In genomic region chr2:241188386-241189092, GRCh38 we compare ENCODE assay signal across 17 cellular contexts. TPM values are rescaled to one million over a fixed set of nuclear protein-coding genes. Genes with fewer than 3 reads are reported as not detected.
DNase-seq lines count a peak whose midpoint lies in the region; ATAC-seq and TF ChIP-seq lines count a peak whose summit lies in the region.
"Had no signal": no experiment of that assay in that cellular context is flagged by ENCODE, and none has a peak within 500 bp of the region (broad histone marks: within the 10 kb centered on the region; RNA-seq: fewer than 3 reads in every experiment).

A gene with protein sequence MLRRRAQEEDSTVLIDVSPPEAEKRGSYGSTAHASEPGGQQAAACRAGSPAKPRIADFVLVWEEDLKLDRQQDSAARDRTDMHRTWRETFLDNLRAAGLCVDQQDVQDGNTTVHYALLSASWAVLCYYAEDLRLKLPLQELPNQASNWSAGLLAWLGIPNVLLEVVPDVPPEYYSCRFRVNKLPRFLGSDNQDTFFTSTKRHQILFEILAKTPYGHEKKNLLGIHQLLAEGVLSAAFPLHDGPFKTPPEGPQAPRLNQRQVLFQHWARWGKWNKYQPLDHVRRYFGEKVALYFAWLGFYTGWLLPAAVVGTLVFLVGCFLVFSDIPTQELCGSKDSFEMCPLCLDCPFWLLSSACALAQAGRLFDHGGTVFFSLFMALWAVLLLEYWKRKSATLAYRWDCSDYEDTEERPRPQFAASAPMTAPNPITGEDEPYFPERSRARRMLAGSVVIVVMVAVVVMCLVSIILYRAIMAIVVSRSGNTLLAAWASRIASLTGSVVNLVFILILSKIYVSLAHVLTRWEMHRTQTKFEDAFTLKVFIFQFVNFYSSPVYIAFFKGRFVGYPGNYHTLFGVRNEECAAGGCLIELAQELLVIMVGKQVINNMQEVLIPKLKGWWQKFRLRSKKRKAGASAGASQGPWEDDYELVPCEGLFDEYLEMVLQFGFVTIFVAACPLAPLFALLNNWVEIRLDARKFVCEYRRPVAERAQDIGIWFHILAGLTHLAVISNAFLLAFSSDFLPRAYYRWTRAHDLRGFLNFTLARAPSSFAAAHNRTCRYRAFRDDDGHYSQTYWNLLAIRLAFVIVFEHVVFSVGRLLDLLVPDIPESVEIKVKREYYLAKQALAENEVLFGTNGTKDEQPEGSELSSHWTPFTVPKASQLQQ (plus strand): TSS chr2:241188677. CDS start chr2:241190064, 1,387 bp downstream.

- H3K56ac ChIP-seq in IMR-90 (ENCODE audit: extremely low read depth, insufficient read depth, low read length) = no peak within 1 kb of the TSS

- no peaks in the 10 kb centered on the region for H3K36me3 Mint-ChIP-seq in memory B cell
- H3K36me3 Mint-ChIP-seq in effector memory CD8-positive, alpha-beta T cell (ENCODE audit: insufficient read depth) = no peaks in the 10 kb centered on the region
- H3K36me3 Mint-ChIP-seq: activated CD8-positive, alpha-beta memory T cell treated with anti-CD3 and anti-CD28 coated beads, Interleukin-2, amount 10 ng/mL, durations not matched to agents 7 days and 5 days; naive B cell had no signal

- no peak within 1 kb of the TSS for H4K8ac ChIP-seq in IMR-90 (ENCODE audit: low read depth in 2 of 2, low read length in 2 of 2)

- H3K79me1 ChIP-seq in IMR-90 (ENCODE audit: low read depth in 1 of 2, low read length in 2 of 2) = no peaks in the 10 kb centered on the region

- ATAC-seq in IMR-90 (ENCODE audit: low read depth) (no peak), memory B cell (ENCODE audit: low read depth) (peak; percentile 79)
- ATAC-seq in effector memory CD8-positive, alpha-beta T cell (replicated peaks) = no peak
- ATAC-seq: activated CD8-positive, alpha-beta memory T cell treated with anti-CD3 and anti-CD28 coated beads, Interleukin-2, amount 10 ng/mL, durations not matched to agents 7 days and 5 days had no signal

- H3K27ac ChIP-seq in BLaER1 = no peak within 1 kb of the TSS
- H3K27ac ChIP-seq in IMR-90 (ENCODE audit: insufficient read depth, low read length) = no peak within 1 kb of the TSS
- H3K27ac ChIP-seq in SK-N-MC = 0 out of 2 replicates have a peak within 1 kb of the TSS, but pooled peaks have one; percentile 14
- H3K27ac ChIP-seq: breast epithelium, right atrium auricular region, SJSA1 had no signal

- 57% methylated on average over 9 of the region's 21 CpGs; no CpG with 5 or more reads in 1 of the 2 experiments for WGBS in IMR-90 (ENCODE audit: extremely low coverage in 2 of 2, insufficient read length in 1 of 2), 2 experiments

- TF ChIP-seq POLR2A in IMR-90 (IDR thresholded peaks at IDR 0.05; ENCODE audit: low read depth, low read length) = no peak

- H3K9me1 ChIP-seq in IMR-90 (ENCODE audit: insufficient read depth, low read length) = no peaks in the 10 kb centered on the region

- no peak within 1 kb of the TSS for H3K4me3 ChIP-seq in BLaER1
- no peak within 1 kb of the TSS for H3K4me3 ChIP-seq in IMR-90 (ENCODE audit: insufficient read depth, low read depth, low read length)
- no peak within 1 kb of the TSS for H3K4me3 ChIP-seq in SK-N-MC
- H3K4me3 ChIP-seq: breast epithelium, right atrium auricular region, SJSA1 had no signal

- H4K20me1 ChIP-seq in BLaER1 = no peaks in the 10 kb centered on the region
- no peaks in the 10 kb centered on the region; the same call in 1 of the 2 replicates for H4K20me1 ChIP-seq in IMR-90 (ENCODE audit: insufficient read depth, low read length)

- H3K9me3 Mint-ChIP-seq in memory B cell = no peaks in the 10 kb centered on the region
- H3K9me3 Mint-ChIP-seq in effector memory CD8-positive, alpha-beta T cell = no peaks in the 10 kb centered on the region
- H3K9me3 Mint-ChIP-seq: activated naive CD4-positive, alpha-beta T cell treated with anti-CD3 and anti-CD28 coated beads for 36 hours; naive B cell had no signal

- H3K4me3 Mint-ChIP-seq in memory B cell = peak within 1 kb of the TSS; percentile 74
- H3K4me3 Mint-ChIP-seq in effector memory CD8-positive, alpha-beta T cell = no peak within 1 kb of the TSS
- H3K4me3 Mint-ChIP-seq: activated CD8-positive, alpha-beta memory T cell treated with anti-CD3 and anti-CD28 coated beads, Interleukin-2, amount 10 ng/mL, durations not matched to agents 7 days and 5 days; activated naive CD4-positive, alpha-beta T cell treated with anti-CD3 and anti-CD28 coated beads for 36 hours had no signal

- H2AK5ac ChIP-seq in IMR-90 (ENCODE audit: low read depth, low read length) = no peak within 1 kb of the TSS

- TF ChIP-seq CTCF in IMR-90 (conservative IDR thresholded peaks at IDR 0.05; ENCODE audit: low read depth, low read length) = no peak

- intact Hi-C loops in IMR-90 (cut with micrococcal nuclease) = no loop called here

- H3K36me3 ChIP-seq in BLaER1 (peaks cover 1% of the 10 kb centered on the region; the same call in 1 of the 2 replicates), IMR-90 (ENCODE audit: control insufficient read depth, insufficient read depth, low read length) (peaks cover under 1% of the 10 kb centered on the region), SK-N-MC (ENCODE audit: insufficient read depth, low read length) (no peaks in the 10 kb centered on the region)
- H3K36me3 ChIP-seq: breast epithelium, right atrium auricular region had no signal

- H4K5ac ChIP-seq in IMR-90 (ENCODE audit: low read depth, low read length) = no peak within 1 kb of the TSS

- dilution Hi-C loops in IMR-90 (cut with HindIII; ENCODE audit: low sequenced_read_pairs, unreplicated experiment) = no loop called here

- BruUV-seq in IMR-90 (replicated peaks; lab: Mats Ljungman, UMichigan) = no TSS peak

- H3K9ac ChIP-seq in BLaER1 = no peak within 1 kb of the TSS
- H3K9ac ChIP-seq in IMR-90 (ENCODE audit: low read depth, low read length) = no peak within 1 kb of the TSS
- H3K9ac ChIP-seq in SK-N-MC (ENCODE audit: insufficient read length) = no peak within 1 kb of the TSS

- POLR2A ChIA-PET in IMR-90 (lab: Charles Lee; ENCODE audit: unreplicated experiment) = no interaction called here

- no peak within 1 kb of the TSS for H3K18ac ChIP-seq in IMR-90 (ENCODE audit: low read depth, low read length)

- peak within 1 kb of the TSS; percentile 7 for H2AFZ ChIP-seq in IMR-90 (replicated peaks; ENCODE audit: low read length, poor library complexity)

- CTCF ChIA-PET in IMR-90 (lab: Yijun Ruan, JAX) = no interaction called here

- DNase-seq in IMR-90 (no peak), SK-N-MC (ENCODE audit: low read depth, low spot score) (no peak), memory B cell (ENCODE audit: low spot score in 2 of 2) (peak in 1 of 2 donors; percentile 14), activated T-cell treated with anti-CD3 and anti-CD28 coated beads for 4 hours (no peak), SIG-M5 treated with dmso at 0.1 percent for 504 hours (lab: John Stamatoyannopoulos, UW; ENCODE audit: unreplicated experiment) (no peak)
- no peak for DNase-seq in effector memory CD8-positive, alpha-beta T cell
- DNase-seq in central memory CD4-positive, alpha-beta T cell = no peak
- DNase-seq: activated CD8-positive, alpha-beta memory T cell treated with anti-CD3 and anti-CD28 coated beads, Interleukin-2, amount 10 ng/mL, durations not matched to agents 7 days and 5 days; activated naive CD4-positive, alpha-beta T cell treated with anti-CD3 and anti-CD28 coated beads for 36 hours; GOT3; islet precursor cell; naive B cell; NCI-H446 had no signal

- H2AK9ac ChIP-seq in IMR-90 (replicated peaks; ENCODE audit: low read depth, low read length, poor library complexity) = no peak within 1 kb of the TSS

- H3K4me1 ChIP-seq in BLaER1 = peaks cover 24% of the 10 kb centered on the region
- no peaks in the 10 kb centered on the region for H3K4me1 ChIP-seq in IMR-90 (ENCODE audit: control insufficient read depth, insufficient read depth, low read length)
- H3K4me1 ChIP-seq: breast epithelium, right atrium auricular region, SJSA1 had no signal

- H3K9me3 ChIP-seq in BLaER1 = no peaks in the 10 kb centered on the region
- H3K9me3 ChIP-seq in IMR-90 (ENCODE audit: control insufficient read depth, insufficient read depth, low read length) = no peaks in the 10 kb centered on the region
- no peaks in the 10 kb centered on the region for H3K9me3 ChIP-seq in SK-N-MC (ENCODE audit: low read depth, low read length)
- H3K9me3 ChIP-seq: breast epithelium, right atrium auricular region, SJSA1 had no signal

- H3K4me1 Mint-ChIP-seq in memory B cell = peaks cover 16% of the 10 kb centered on the region
- no peaks in the 10 kb centered on the region for H3K4me1 Mint-ChIP-seq in effector memory CD8-positive, alpha-beta T cell (ENCODE audit: low read depth in 2 of 2)
- H3K4me1 Mint-ChIP-seq: activated CD8-positive, alpha-beta memory T cell treated with anti-CD3 and anti-CD28 coated beads, Interleukin-2, amount 10 ng/mL, durations not matched to agents 7 days and 5 days had no signal

- H4K91ac ChIP-seq in IMR-90 (ENCODE audit: insufficient read depth, low read depth, low read length) = no peak within 1 kb of the TSS

- H3K27me3 ChIP-seq in BLaER1 (no peaks in the 10 kb centered on the region), IMR-90 (ENCODE audit: control insufficient read depth, insufficient read depth, low read length) (peaks cover 9% of the 10 kb centered on the region)
- H3K27me3 ChIP-seq: breast epithelium, right atrium auricular region, SJSA1 had no signal

- no peak within 1 kb of the TSS for H2BK5ac ChIP-seq in IMR-90 (ENCODE audit: low read depth, low read length, poor library complexity, severe bottlenecking)

- no peak within 1 kb of the TSS for H3K27ac Mint-ChIP-seq in memory B cell
- no peak within 1 kb of the TSS for H3K27ac Mint-ChIP-seq in effector memory CD8-positive, alpha-beta T cell
- H3K27ac Mint-ChIP-seq: activated CD8-positive, alpha-beta memory T cell treated with anti-CD3 and anti-CD28 coated beads, Interleukin-2, amount 10 ng/mL, durations not matched to agents 7 days and 5 days; activated naive CD4-positive, alpha-beta T cell treated with anti-CD3 and anti-CD28 coated beads for 36 hours had no signal

- no peak within 1 kb of the TSS for H2BK120ac ChIP-seq in IMR-90 (ENCODE audit: low read depth, low read length)

- in situ Hi-C loops in IMR-90 (cut with MboI; ENCODE audit: low sequenced_read_pairs) = no loop called here

- no peak within 1 kb of the TSS for H2BK20ac ChIP-seq in IMR-90 (ENCODE audit: low read depth, low read length)

- no peak for TF ChIP-seq RAD21 in IMR-90 (IDR thresholded peaks at IDR 0.05; ENCODE audit: low read length)

- H3K4me2 ChIP-seq in BLaER1 (peak within 1 kb of the TSS; percentile 53), IMR-90 (ENCODE audit: low read depth, low read length) (no peak within 1 kb of the TSS)

- peaks cover 2% of the 10 kb centered on the region for H3K27me3 Mint-ChIP-seq in memory B cell
- no peaks in the 10 kb centered on the region for H3K27me3 Mint-ChIP-seq in effector memory CD8-positive, alpha-beta T cell
- H3K27me3 Mint-ChIP-seq: activated CD8-positive, alpha-beta memory T cell treated with anti-CD3 and anti-CD28 coated beads, Interleukin-2, amount 10 ng/mL, durations not matched to agents 7 days and 5 days; naive B cell had no signal

- no peak within 1 kb of the TSS for H3K4ac ChIP-seq in IMR-90 (ENCODE audit: low read depth, low read length)

- no peak within 1 kb of the TSS for H3K14ac ChIP-seq in IMR-90 (replicated peaks; ENCODE audit: low read depth, low read length)

- no peak within 1 kb of the TSS for H2BK15ac ChIP-seq in IMR-90 (ENCODE audit: low read depth, low read length)

- no peak within 1 kb of the TSS for H3K23ac ChIP-seq in IMR-90 (ENCODE audit: low read depth, low read length)

RNA-seq across cellular contexts. Expression of the gene that starts here (rescaled TPM):
- 0.36 and 0.56 TPM in 2 replicates for total RNA-seq in IMR-90 (2012; rRNA removed)
- polyA plus RNA-seq in IMR-90 (2012; rRNA removed) = 3.4 and 3.8 TPM in 2 replicates
- 1.0 and 4.4 TPM in 2 replicates for polyA plus RNA-seq in IMR-90 (2012; cell fraction: cytosol; rRNA removed)
- 6.2 and 11.5 TPM in 2 replicates for polyA plus RNA-seq in IMR-90 (2012; cell fraction: nucleus; rRNA removed; ENCODE audit: low replicate concordance)
